Comparison of ENCODE assay signal across 15 cellular contexts in the genomic region with DNA sequence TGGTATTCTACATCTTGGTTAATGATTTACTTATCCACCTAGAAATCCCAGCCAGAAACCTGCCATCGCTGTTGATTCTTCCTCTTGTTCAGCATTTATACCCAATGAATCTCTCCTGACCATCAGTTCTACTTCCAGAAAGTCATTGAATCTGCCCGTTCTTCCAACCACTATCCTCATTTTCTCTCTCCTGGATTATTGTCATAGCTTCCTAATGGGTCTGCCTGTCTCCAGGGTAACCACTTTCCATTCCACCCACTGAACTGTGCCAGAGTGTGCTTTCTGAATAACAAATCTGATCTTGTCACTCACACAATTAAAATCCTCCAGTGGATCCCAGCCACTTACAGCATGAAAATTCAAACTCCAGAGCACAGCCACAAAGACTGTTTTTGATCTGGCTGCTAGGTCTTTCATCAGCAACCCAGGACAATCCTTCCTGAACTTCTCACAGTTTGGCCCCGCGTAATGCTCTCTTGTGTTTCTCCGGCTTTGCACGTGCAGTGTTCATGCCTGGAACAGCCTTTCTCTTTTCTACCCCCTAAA.
DNase-seq lines count a peak whose midpoint lies in the region; ATAC-seq, FAIRE-seq and TF ChIP-seq lines count a peak whose summit lies in the region.
"Had no signal": no experiment of that assay in that cellular context is flagged by ENCODE, and none has a peak within 500 bp of the region (broad histone marks: within the 10 kb centered on the region; RNA-seq: fewer than 3 reads in every experiment).

No MANE protein-coding gene starts in this region.

- TF ChIP-seq EP300 in HepG2 (IDR thresholded peaks at IDR 0.05; ENCODE audit: low read depth in 2 of 2, low read length in 2 of 2) (no peak), HepG2 (CRISPR knock-in tag; IDR thresholded peaks at IDR 0.05; ENCODE audit: borderline replicate concordance) (no peak)

- CTCF ChIA-PET in HepG2 (lab: Yijun Ruan, JAX; ENCODE audit: low intra/inter-chr PET ratio, low total read pairs) = no interaction called here
- CTCF ChIA-PET in RWPE1 (lab: Yijun Ruan, JAX) = no interaction called here

- H3K4me1 ChIP-seq in right lobe of liver (peaks cover 0 to 4% (median 0%) of the 10 kb centered on the region in 4 donors), HepG2 (ENCODE audit: insufficient read depth, low read length) (no peaks in the 10 kb centered on the region), endodermal cell (ENCODE audit: control insufficient read depth, insufficient read depth, low read length) (peaks cover 3% of the 10 kb centered on the region), upper lobe of right lung (peaks cover 22% of the 10 kb centered on the region)

- TF ChIP-seq POLR2A in right lobe of liver (IDR thresholded peaks at IDR 0.05) (no peak), HepG2 (IDR thresholded peaks at IDR 0.05; ENCODE audit: insufficient read depth in 1 of 2, low read depth in 2 of 2, low read length in 2 of 2) (no peak)

- H3K9ac ChIP-seq in HepG2 (ENCODE audit: insufficient read depth, low read depth, low read length) = no peak overlapping the region
- no peak overlapping the region for H3K9ac ChIP-seq in endodermal cell (ENCODE audit: extremely low read depth, low read length, poor library complexity, severe bottlenecking)

- no peaks in the 10 kb centered on the region for H4K20me1 ChIP-seq in HepG2 (ENCODE audit: insufficient read depth, low read length)

- POLR2A ChIA-PET in HepG2 (lab: Yijun Ruan, JAX) (no interaction called here), RWPE1 (lab: Yijun Ruan, JAX; ENCODE audit: low non-redundant PET) (no interaction called here)

- H3K27me3 ChIP-seq in right lobe of liver (no peaks in the 10 kb centered on the region), HepG2 (ENCODE audit: control insufficient read depth in 1 of 2, insufficient read depth in 2 of 2, low read length in 2 of 2) (no peaks in the 10 kb centered on the region), endodermal cell (ENCODE audit: control insufficient read depth, insufficient read depth, low read length, poor library complexity, severe bottlenecking) (no peaks in the 10 kb centered on the region), upper lobe of right lung (no peaks in the 10 kb centered on the region)

- TF ChIP-seq CTCF in right lobe of liver (IDR thresholded peaks at IDR 0.05) (no peak), HepG2 (CRISPR knock-in tag; IDR thresholded peaks at IDR 0.05) (no peak), endodermal cell (conservative IDR thresholded peaks at IDR 0.05) (no peak), upper lobe of right lung (IDR thresholded peaks at IDR 0.05) (no peak), RWPE1 (conservative IDR thresholded peaks at IDR 0.05; ENCODE audit: low read depth) (no peak)

- no peak overlapping the region for H2AFZ ChIP-seq in HepG2 (ENCODE audit: low read length)

- BruUV-seq in HepG2 (replicated peaks; lab: Mats Ljungman, UMichigan) = no TSS peak

- no peak overlapping the region for H3K27ac ChIP-seq in right lobe of liver
- H3K27ac ChIP-seq in HepG2 (ENCODE audit: extremely low read length, insufficient read depth, low read length) = no peak overlapping the region
- peak overlapping the region; percentile 81 for H3K27ac ChIP-seq in endodermal cell (ENCODE audit: low read depth, low read length)
- peak overlapping the region; percentile 14 for H3K27ac ChIP-seq in upper lobe of right lung
- H3K27ac ChIP-seq in RWPE1 = no peak overlapping the region

- no peaks in the 10 kb centered on the region for H3K27me3 Mint-ChIP-seq in endodermal cell (ENCODE audit: insufficient read depth)
- H3K27me3 Mint-ChIP-seq: naive B cell, T-helper 17 cell had no signal

- H3K9me3 ChIP-seq in right lobe of liver (no peaks in the 10 kb centered on the region), HepG2 (ENCODE audit: low read length) (no peaks in the 10 kb centered on the region; the same call in 1 of the 2 replicates), endodermal cell (ENCODE audit: control insufficient read depth, low read length) (peaks cover 11% of the 10 kb centered on the region), upper lobe of right lung (no peaks in the 10 kb centered on the region)

- ATAC-seq in right lobe of liver = peak; percentile 34 to 71 (median 52)
- no peak for ATAC-seq in HepG2
- no peak for ATAC-seq in upper lobe of right lung
- ATAC-seq: left ventricle myocardium superior, T-helper 17 cell had no signal

- no peaks in the 10 kb centered on the region for H3K36me3 ChIP-seq in right lobe of liver
- H3K36me3 ChIP-seq in HepG2 (replicated peaks in 1 of 2; ENCODE audit: control insufficient read depth in 1 of 2, insufficient read depth in 2 of 2, low read length in 2 of 2) = no peaks in the 10 kb centered on the region
- no peaks in the 10 kb centered on the region for H3K36me3 ChIP-seq in endodermal cell (ENCODE audit: control insufficient read depth, insufficient read depth, low read length)
- H3K36me3 ChIP-seq in upper lobe of right lung = no peaks in the 10 kb centered on the region

- no peaks in the 10 kb centered on the region for H3K9me3 Mint-ChIP-seq in endodermal cell
- H3K9me3 Mint-ChIP-seq: naive B cell had no signal

- H3K4me3 Mint-ChIP-seq in endodermal cell = no peak overlapping the region
- H3K4me3 Mint-ChIP-seq: naive B cell, T-helper 17 cell had no signal

- H3K36me3 Mint-ChIP-seq in endodermal cell (ENCODE audit: low read depth) = no peaks in the 10 kb centered on the region
- H3K36me3 Mint-ChIP-seq: naive B cell had no signal

- H3K79me2 ChIP-seq in HepG2 (ENCODE audit: insufficient read depth, low read length) = no peaks in the 10 kb centered on the region

- intact Hi-C loops in right lobe of liver (cut with DNase I) = no loop called here
- intact Hi-C loops in HepG2 (cut with micrococcal nuclease; ENCODE audit: unreplicated experiment) = no loop called here
- intact Hi-C loops in upper lobe of right lung (cut with DNase I) = no loop called here

- 76% methylated on average over 6 of the region's 6 CpGs for WGBS in right lobe of liver (ENCODE audit: insufficient coverage, low coverage, low lambda C conversion rate, missing lambda C conversion rate)
- WGBS in HepG2 (ENCODE audit: low lambda C conversion rate) = 64% methylated on average over 6 of the region's 6 CpGs
- 72 to 88% methylated on average over 5 to 6 of the region's 6 CpGs for WGBS in endodermal cell (ENCODE audit: insufficient coverage in 1 of 2, insufficient read length in 1 of 2), 2 experiments

- no peak overlapping the region for H3K27ac Mint-ChIP-seq in endodermal cell
- H3K27ac Mint-ChIP-seq: naive B cell, T-helper 17 cell had no signal

- no peak for FAIRE-seq in HepG2 (lab: Jason Lieb, UNC)
- FAIRE-seq: G401.6 had no signal

- H3K4me1 Mint-ChIP-seq in endodermal cell = peaks cover 12% of the 10 kb centered on the region
- H3K4me1 Mint-ChIP-seq: naive B cell, T-helper 17 cell had no signal

- H3K4me3 ChIP-seq in right lobe of liver = no peak overlapping the region
- no peak overlapping the region for H3K4me3 ChIP-seq in HepG2 (replicated peaks in 1 of 3; ENCODE audit: insufficient read depth in 1 of 3, low read depth in 2 of 3, low read length in 3 of 3)
- H3K4me3 ChIP-seq in endodermal cell (ENCODE audit: low read length) = no peak overlapping the region
- no peak overlapping the region for H3K4me3 ChIP-seq in upper lobe of right lung

- TF ChIP-seq RAD21 in HepG2 (CRISPR knock-in tag; IDR thresholded peaks at IDR 0.05) = no peak

- H3K4me2 ChIP-seq in HepG2 (ENCODE audit: low read depth, low read length) = no peak overlapping the region

- no peak for DNase-seq in right lobe of liver
- no peak for DNase-seq in HepG2 (ENCODE audit: low spot score)
- no peak for DNase-seq in endodermal cell
- peak; percentile 64 for DNase-seq in midbrain (lab: John Stamatoyannopoulos, UW)
- DNase-seq in upper lobe of right lung = no peak
- DNase-seq in SIG-M5 treated with dmso at 0.1 percent for 504 hours (lab: John Stamatoyannopoulos, UW; ENCODE audit: unreplicated experiment) = no peak
- DNase-seq in NCI-H2171 (lab: John Stamatoyannopoulos, UW) = no peak
- DNase-seq in RWPE1 (ENCODE audit: low spot score) = no peak
- DNase-seq: activated CD4-positive, alpha-beta T cell treated with anti-CD3 and anti-CD28 coated beads for 1 hour; activated naive CD4-positive, alpha-beta T cell treated with Interleukin-2 at 50 U/mL for 16 hours; left ventricle myocardium superior; naive B cell; SHP77 treated with DMSO at 0.1 percent for 48 hours; T-helper 17 cell had no signal

- in situ Hi-C loops in HepG2 (cut with HindIII; ENCODE audit: extremely low pct_ligation_motif_present, low pct_unique_long_range_greater_than_20kb) = no loop called here

TF ChIP-seq in HepG2, 621 proteins besides CTCF, POLR2A, EP300 and RAD21:
- TF ChIP-seq PAX8 (CRISPR knock-in tag; IDR thresholded peaks at IDR 0.05; ENCODE audit: borderline replicate concordance) = no peak

Comparison
In these comparisons a context has a peak if more than half of its experiments do, and no peak if none do; other contexts are left out.
1. ATAC-seq: peak in right lobe of liver (4 of 4); none in HepG2 (single experiment) and upper lobe of right lung (single experiment).
2. H3K27ac ChIP-seq: peak in endodermal cell (single experiment) and upper lobe of right lung (single experiment); none in right lobe of liver (0 of 3), HepG2 (single experiment) and RWPE1 (single experiment).